ENCODE assay signal across 7 cellular contexts in genomic region chr5:85662969-85663707, GRCh38.
DNase-seq lines count a peak whose midpoint lies in the region; ATAC-seq and TF ChIP-seq lines count a peak whose summit lies in the region.
"Not testable (repeated sequence)": the region's sequence is repeated elsewhere in the genome, so short reads cannot be mapped to it uniquely, and the experiment has no call there.

No MANE protein-coding gene starts in this region.

- not testable (repeated sequence) for H4K20me1 ChIP-seq in PC-9 (ENCODE audit: insufficient read depth)

- H2AFZ ChIP-seq in PC-9, result peak overlapping the region; percentile 97

- not testable (repeated sequence) for H3K9me2 ChIP-seq in PC-9 (ENCODE audit: insufficient read depth)

- H3K36me3 Mint-ChIP-seq in WTC11, result peaks cover 13% of the 10 kb centered on the region
- H3K36me3 Mint-ChIP-seq in osteocyte (ENCODE audit: unreplicated experiment), result not testable (repeated sequence)

- not testable (repeated sequence) for H3K4me1 ChIP-seq in ES-I3 (ENCODE audit: insufficient read depth, low read length); HEK293 (ENCODE audit: control insufficient read depth, insufficient read depth, low read length)
- peaks cover 14% of the 10 kb centered on the region for H3K4me1 ChIP-seq in PC-9 (replicated peaks; ENCODE audit: insufficient read depth)

- H3K4me3 Mint-ChIP-seq in WTC11 (peak overlapping the region; percentile 52), osteocyte (ENCODE audit: unreplicated experiment) (peak overlapping the region; percentile 47)

- CTCF ChIA-PET in HEK293 (lab: Yijun Ruan, JAX); PC-9 (lab: Charles Lee); WTC11 (lab: Charles Lee): not testable (repeated sequence)

- TF ChIP-seq CTCF in C4-2B (conservative IDR thresholded peaks at IDR 0.05); HEK293 (tag by site-specific recombination; IDR thresholded peaks at IDR 0.05); LNCaP clone FGC (IDR thresholded peaks at IDR 0.05; ENCODE audit: control insufficient read depth, extremely low read depth, insufficient read depth); PC-9 (conservative IDR thresholded peaks at IDR 0.05); WTC11 (IDR thresholded peaks at IDR 0.05); osteocyte (IDR thresholded peaks at IDR 0.05): not testable (repeated sequence)

- H3K27ac Mint-ChIP-seq in WTC11, result peak overlapping the region; percentile 53; the same call in 1 of the 2 replicates
- H3K27ac Mint-ChIP-seq in osteocyte (ENCODE audit: unreplicated experiment), result not testable (repeated sequence)

- peak overlapping the region; percentile 94 for H3K4me2 ChIP-seq in PC-9

- peak overlapping the region; percentile 33 for H3K9ac ChIP-seq in ES-I3 (ENCODE audit: low read depth, low read length)

- not testable (repeated sequence) for H3F3A ChIP-seq in PC-9 (ENCODE audit: insufficient read depth, low read depth)

- H3K4me1 Mint-ChIP-seq in WTC11; osteocyte (ENCODE audit: unreplicated experiment): not testable (repeated sequence)

- DNase-seq in LNCaP clone FGC (ENCODE audit: low read depth); WTC11 (ENCODE audit: low spot score); osteocyte (ENCODE audit: extremely low spot score, unreplicated experiment): not testable (repeated sequence)
- peak in 1 of 2 experiments; percentile 66 for DNase-seq in PC-9

- H3K27ac ChIP-seq in C4-2B, result peak overlapping the region; percentile 95
- H3K27ac ChIP-seq in HEK293 (ENCODE audit: extremely low read depth, low read depth, low read length), result not testable (repeated sequence)
- H3K27ac ChIP-seq in PC-9, result peak overlapping the region; percentile 90

- BruUV-seq in PC-9 (replicated peaks; lab: Mats Ljungman, UMichigan), result TSS peak; percentile 77

- not testable (repeated sequence) for H3K27me3 ChIP-seq in PC-9 (ENCODE audit: insufficient read depth, low read depth)

- not testable (repeated sequence) for H3K4me3 ChIP-seq in HEK293 (ENCODE audit: low read depth, low read length)
- H3K4me3 ChIP-seq in LNCaP clone FGC (ENCODE audit: low read depth, low read length) (peak overlapping the region; percentile 60), PC-9 (peak overlapping the region; percentile 91)

- POLR2A ChIA-PET in HEK293 (lab: Yijun Ruan, JAX); PC-9 (lab: Charles Lee; ENCODE audit: unreplicated experiment); WTC11 (lab: Charles Lee): not testable (repeated sequence)

- H3K36me3 ChIP-seq in ES-I3 (ENCODE audit: insufficient read depth, low read length), result not testable (repeated sequence)
- H3K36me3 ChIP-seq in HEK293 (ENCODE audit: control insufficient read depth in 2 of 2, insufficient read depth in 1 of 2, low read length in 2 of 2), result peaks cover 0 to 18% of the 10 kb centered on the region in 2 experiments; a peak in 1 of 3 replicates
- peaks cover 25% of the 10 kb centered on the region; the same call in 1 of the 2 replicates for H3K36me3 ChIP-seq in PC-9 (ENCODE audit: low read depth)

- peaks cover 20% of the 10 kb centered on the region for H3K9me3 Mint-ChIP-seq in WTC11
- not testable (repeated sequence) for H3K9me3 Mint-ChIP-seq in osteocyte (ENCODE audit: unreplicated experiment)

- not testable (repeated sequence) for H3K9me3 ChIP-seq in ES-I3 (ENCODE audit: control insufficient read depth, insufficient read depth, low read length); HEK293 (ENCODE audit: control insufficient read depth, insufficient read depth, low read depth, low read length); PC-9 (ENCODE audit: insufficient read depth, low read depth)

- peak; percentile 86 for ATAC-seq in WTC11

- intact Hi-C loops in PC-9 (cut with micrococcal nuclease; ENCODE audit: unreplicated experiment), result not testable (repeated sequence)

- H3K79me2 ChIP-seq in PC-9 (ENCODE audit: low read depth), result not testable (repeated sequence)

- H3K27me3 Mint-ChIP-seq in WTC11 (ENCODE audit: low read depth); osteocyte (ENCODE audit: unreplicated experiment): not testable (repeated sequence)

TF ChIP-seq in HEK293, 187 proteins besides CTCF, POLR2A, EP300 and RAD21:
- TF ChIP-seq YY1 (tag by site-specific recombination; IDR thresholded peaks at IDR 0.05), result 0 out of 2 replicates have a peak, but pooled peaks have one; percentile 20
- TF ChIP-seq ZNF341 (tag by site-specific recombination; IDR thresholded peaks at IDR 0.05; ENCODE audit: low read depth), result peak; percentile 69
- TF ChIP-seq ZBTB26 (tag by site-specific recombination; optimal IDR thresholded peaks at IDR 0.05), result peak; percentile 36
- TF ChIP-seq ZBTB8A (tag by site-specific recombination; IDR thresholded peaks at IDR 0.05), result peak; percentile 53
